In the genomic region with DNA sequence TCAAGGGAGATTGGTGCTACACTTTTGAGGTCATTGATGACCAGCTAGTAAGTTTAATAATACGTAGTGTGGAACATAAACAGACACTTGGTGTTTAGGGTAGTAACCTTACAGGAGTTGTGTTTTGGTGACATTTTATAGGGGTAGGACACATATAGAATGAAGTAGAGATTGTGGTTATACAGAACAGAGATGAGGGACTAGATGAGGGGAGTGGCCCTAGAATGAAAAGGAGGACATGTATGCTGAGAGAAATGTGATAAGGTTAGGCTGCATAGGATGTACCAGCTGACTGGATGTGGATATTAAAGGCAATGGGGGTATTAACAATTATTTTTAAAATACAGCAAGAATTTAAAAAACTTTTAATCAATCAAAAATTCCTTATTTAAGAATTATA, we compare ENCODE assay signal across 1 cellular context.
TF ChIP-seq lines count a peak whose summit lies in the region.

No MANE protein-coding gene starts in this region.

TF ChIP-seq in IMR-90, 13 proteins besides CTCF, POLR2A, EP300 and RAD21:
- no peak for TF ChIP-seq ELK1 (IDR thresholded peaks at IDR 0.05; ENCODE audit: borderline replicate concordance, low read depth, low read length)
- no peak for TF ChIP-seq USF2 (IDR thresholded peaks at IDR 0.05; ENCODE audit: low read depth, low read length)
- no peak for TF ChIP-seq CEBPB (IDR thresholded peaks at IDR 0.05; ENCODE audit: low read depth, low read length)
- no peak for TF ChIP-seq BHLHE40 (IDR thresholded peaks at IDR 0.05; ENCODE audit: low read depth, low read length)
- no peak for TF ChIP-seq MXI1 (IDR thresholded peaks at IDR 0.05; ENCODE audit: borderline replicate concordance, low read depth, low read length)
- no peak for TF ChIP-seq FOS (IDR thresholded peaks at IDR 0.05; ENCODE audit: low read depth, low read length)
- TF ChIP-seq SMC3 (IDR thresholded peaks at IDR 0.05; ENCODE audit: low read depth, low read length): no peak
- TF ChIP-seq NFE2L2 (IDR thresholded peaks at IDR 0.05; ENCODE audit: low read depth, low read length): no peak
- TF ChIP-seq MAFK (IDR thresholded peaks at IDR 0.05; ENCODE audit: low read depth, low read length): no peak
- no peak for TF ChIP-seq RFX5 (IDR thresholded peaks at IDR 0.05; ENCODE audit: low read depth, low read length)
- TF ChIP-seq MAZ (IDR thresholded peaks at IDR 0.05; ENCODE audit: borderline replicate concordance, low read depth, low read length): no peak
- no peak for TF ChIP-seq RCOR1 (IDR thresholded peaks at IDR 0.05; ENCODE audit: insufficient replicate concordance, low read length)
- TF ChIP-seq CHD1 (IDR thresholded peaks at IDR 0.05; ENCODE audit: low read depth, low read length): no peak
